ENCODE assay signal across 14 cellular contexts in genomic region chr5:149416977-149417713, GRCh38. TPM values are rescaled to one million over a fixed set of nuclear protein-coding genes. Genes with fewer than 3 reads are reported as not detected.
DNase-seq lines count a peak whose midpoint lies in the region; ATAC-seq and TF ChIP-seq lines count a peak whose summit lies in the region.
"Had no signal": no experiment of that assay in that cellular context is flagged by ENCODE, and none has a peak within 500 bp of the region (broad histone marks: within the 10 kb centered on the region; RNA-seq: fewer than 3 reads in every experiment).

No MANE protein-coding gene starts in this region.

- TF ChIP-seq POLR2A in Peyer's patch (IDR thresholded peaks at IDR 0.05), result no peak

- no peaks in the 10 kb centered on the region for H3K27me3 Mint-ChIP-seq in osteocyte (ENCODE audit: unreplicated experiment)

- no peak for DNase-seq in AG04449 (ENCODE audit: low read depth, low spot score)
- no peak for DNase-seq in Peyer's patch
- peak; percentile 60 for DNase-seq in fibroblast of gingiva (ENCODE audit: low read depth)
- DNase-seq in osteocyte (ENCODE audit: extremely low spot score, unreplicated experiment), result no peak
- DNase-seq in GDM1 (lab: John Stamatoyannopoulos, UW), result no peak
- no peak for DNase-seq in DMS153 (lab: John Stamatoyannopoulos, UW)
- DNase-seq: foreskin melanocyte; NCI-H524 treated with DMSO at 0.1 percent for 48 hours; stimulated activated naive CD8-positive, alpha-beta T cell treated with anti-CD3 and anti-CD28 coated beads, Interleukin-15, Interleukin-2, amounts not matched to agents 100 U/mL and 50 U/mL, for 24 hours had no signal

- H3K27ac ChIP-seq in Peyer's patch, result peak overlapping the region; percentile 57 to 90 (median 68)

- peak overlapping the region; percentile 82 for H3K27ac Mint-ChIP-seq in osteocyte (ENCODE audit: unreplicated experiment)

- peaks cover 99% of the 10 kb centered on the region for H3K4me1 Mint-ChIP-seq in osteocyte (ENCODE audit: unreplicated experiment)

- H3K9me3 ChIP-seq in Peyer's patch, result no peaks in the 10 kb centered on the region

- H3K4me3 Mint-ChIP-seq in osteocyte (ENCODE audit: unreplicated experiment), result peak overlapping the region; percentile 27

- H3K4me3 ChIP-seq in AG04449 (ENCODE audit: low read depth, low read length) (0 out of 2 replicates have a peak overlapping the region, but pooled peaks have one; percentile 15), Peyer's patch (peak overlapping the region in 1 of 4 donors; percentile 55)

- CTCF ChIA-PET in AG04449 (lab: Yijun Ruan, JAX), result interaction anchor here (0.9 to 35.1 kb wide), 7 partner anchors 10 to 99 kb away, joined by 3 to 737 read pairs (median 3); partner anchors contain the start of gene IL17B

- peaks cover 36% of the 10 kb centered on the region for H3K36me3 Mint-ChIP-seq in osteocyte (ENCODE audit: unreplicated experiment)

- no peaks in the 10 kb centered on the region for H3K27me3 ChIP-seq in Peyer's patch

- no peaks in the 10 kb centered on the region for H3K9me3 Mint-ChIP-seq in osteocyte (ENCODE audit: unreplicated experiment)

- H3K4me1 ChIP-seq in Peyer's patch, result peaks cover 0 to 30% (median 0%) of the 10 kb centered on the region in 4 donors

- peaks cover 0 to 3% (median 0%) of the 10 kb centered on the region in 3 donors for H3K36me3 ChIP-seq in Peyer's patch

- ATAC-seq in HG03565 (IDR thresholded peaks at IDR 0.05; ENCODE audit: unreplicated experiment), result no peak
- no peak for ATAC-seq in GM21390 (IDR thresholded peaks at IDR 0.05; ENCODE audit: unreplicated experiment)
- ATAC-seq: HCT116; stimulated activated naive CD8-positive, alpha-beta T cell treated with anti-CD3 and anti-CD28 coated beads, Interleukin-15, Interleukin-2, amounts not matched to agents 100 U/mL and 50 U/mL, for 24 hours had no signal

- POLR2A ChIA-PET in AG04449 (lab: Yijun Ruan, JAX), result interaction anchor here (1.1 to 14.5 kb wide), 3 partner anchors 8 to 16 kb away, joined by 5 to 255 read pairs (median 9); no protein-coding TSS in a partner anchor

- TF ChIP-seq CTCF in AG04449 (IDR thresholded peaks at IDR 0.05; ENCODE audit: insufficient read depth, low read length, missing control alignments) (no peak), Peyer's patch (IDR thresholded peaks at IDR 0.05) (peak in 1 of 6 experiments; percentile 2), osteocyte (IDR thresholded peaks at IDR 0.05) (no peak)

RNA-seq across cellular contexts. Expression of gene IL17B, which starts 38.1 kb away (rescaled TPM):
- not detected for total RNA-seq in Peyer's patch
- total RNA-seq in osteocyte, result not detected in 2 replicates
- total RNA-seq: activated CD8-positive, alpha-beta memory T cell treated with anti-CD3 and anti-CD28 coated beads for 36 hours; MCF 10A had no signal

RNA-seq across cellular contexts. Expression of gene PCYOX1L, which starts 59.3 kb away (rescaled TPM):
- total RNA-seq in Peyer's patch, result 10 to 100 TPM in 1 of 4 donors, 1 to 10 TPM in 3; 5.2 to 12.4 (median 6.3) TPM
- total RNA-seq in osteocyte, result 7.7 TPM in 2 replicates
